ENCODE assay signal across 22 cellular contexts in the genomic region with DNA sequence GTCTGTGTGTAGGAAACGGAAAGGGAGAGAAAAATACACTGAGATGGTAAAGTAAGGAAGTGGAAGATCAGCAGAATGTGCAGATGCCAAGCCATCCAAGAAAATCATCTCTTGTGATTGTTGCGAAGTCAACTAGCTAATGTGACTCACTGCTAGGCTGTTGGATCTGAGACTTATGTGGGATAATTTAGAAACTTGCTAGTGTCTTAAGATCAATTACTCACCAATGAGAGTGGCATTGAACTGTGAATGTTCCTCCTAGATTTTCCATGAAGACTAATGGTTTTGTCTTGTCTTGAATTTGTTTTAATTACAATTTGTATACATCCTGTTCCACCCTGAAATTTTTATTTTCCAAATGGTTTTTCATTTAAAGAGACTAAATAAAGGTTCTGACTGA.
DNase-seq lines count a peak whose midpoint lies in the region; ATAC-seq, FAIRE-seq and TF ChIP-seq lines count a peak whose summit lies in the region.
"Had no signal": no experiment of that assay in that cellular context is flagged by ENCODE, and none has a peak within 500 bp of the region (broad histone marks: within the 10 kb centered on the region; RNA-seq: fewer than 3 reads in every experiment).

No MANE protein-coding gene starts in this region.

- no peaks in the 10 kb centered on the region for H4K20me1 ChIP-seq in astrocyte (ENCODE audit: insufficient read depth, low read length)
- no peaks in the 10 kb centered on the region for H4K20me1 ChIP-seq in fibroblast of lung (ENCODE audit: control insufficient read depth, extremely low read depth, insufficient read depth, low read length)

- H3K4me3 ChIP-seq in astrocyte (ENCODE audit: insufficient read depth, low read depth, low read length), result no peak overlapping the region
- H3K4me3 ChIP-seq in fibroblast of lung (replicated peaks in 1 of 4; ENCODE audit: control extremely low read depth in 1 of 4, insufficient read depth in 1 of 4, low read depth in 3 of 4, low read length in 4 of 4), result no peak overlapping the region
- H3K4me3 ChIP-seq: A549, GM12878, GM23338, Peyer's patch had no signal

- POLR2A ChIA-PET in activated CD4-positive, alpha-beta T cell treated with anti-CD3 and anti-CD28 coated beads, Interleukin-2, amount 10 ng/mL, durations not matched to agents 7 days and 5 days (lab: Charles Lee), result no interaction called here

- no peaks in the 10 kb centered on the region for H3K36me3 Mint-ChIP-seq in astrocyte (ENCODE audit: low read depth, unreplicated experiment)
- no peaks in the 10 kb centered on the region for H3K36me3 Mint-ChIP-seq in activated CD4-positive, alpha-beta T cell treated with anti-CD3 and anti-CD28 coated beads, Interleukin-2, amount 10 ng/mL, durations not matched to agents 7 days and 5 days (ENCODE audit: low read depth)
- H3K36me3 Mint-ChIP-seq: CD4-positive, CD25-positive, alpha-beta regulatory T cell had no signal

- peaks cover 5% of the 10 kb centered on the region for H3K4me1 Mint-ChIP-seq in astrocyte (ENCODE audit: low read depth, unreplicated experiment)
- H3K4me1 Mint-ChIP-seq in activated CD4-positive, alpha-beta T cell treated with anti-CD3 and anti-CD28 coated beads, Interleukin-2, amount 10 ng/mL, durations not matched to agents 7 days and 5 days, result no peaks in the 10 kb centered on the region
- H3K4me1 Mint-ChIP-seq: CD4-positive, CD25-positive, alpha-beta regulatory T cell; GM23338 had no signal

- DNase-seq in LHCN-M2 (ENCODE audit: low read depth) (peak; percentile 14), astrocyte (ENCODE audit: low read depth) (peak; percentile 14), fibroblast of lung (ENCODE audit: low read depth in 2 of 2) (peak; percentile 6 to 30), renal cortical epithelial cell (ENCODE audit: low read depth) (peak; percentile 85), caudate nucleus (lab: John Stamatoyannopoulos, UW) (no peak), GM03348 (ENCODE audit: low spot score) (no peak)
- no peak for DNase-seq in activated CD4-positive, alpha-beta T cell treated with anti-CD3 and anti-CD28 coated beads, Interleukin-2, amount 10 ng/mL, durations not matched to agents 7 days and 5 days
- DNase-seq: CD4-positive, CD25-positive, alpha-beta regulatory T cell; EL; HCEC 1CT; KG1; NCI-H1694 treated with DMSO at 0.1 percent for 48 hours; NCI-H2081 treated with DMSO at 0.1 percent for 48 hours; NCI-H446; NCI-H526; Peyer's patch had no signal

- H3K9me3 ChIP-seq in astrocyte (ENCODE audit: insufficient read depth, low read depth, low read length), result no peaks in the 10 kb centered on the region
- no peaks in the 10 kb centered on the region for H3K9me3 ChIP-seq in fibroblast of lung (ENCODE audit: control insufficient read depth, insufficient read depth, low read depth, low read length)
- H3K9me3 ChIP-seq: A549 had no signal

- H3K27me3 ChIP-seq in astrocyte (ENCODE audit: insufficient read depth, low read length) (no peaks in the 10 kb centered on the region), fibroblast of lung (ENCODE audit: control insufficient read depth, insufficient read depth, low read length) (no peaks in the 10 kb centered on the region)
- H3K27me3 ChIP-seq: Peyer's patch had no signal

- CTCF ChIA-PET in activated CD4-positive, alpha-beta T cell treated with anti-CD3 and anti-CD28 coated beads, Interleukin-2, amount 10 ng/mL, durations not matched to agents 7 days and 5 days (lab: Charles Lee), result no interaction called here

- H3K4me1 ChIP-seq in astrocyte (ENCODE audit: insufficient read depth, low read length) (no peaks in the 10 kb centered on the region), fibroblast of lung (ENCODE audit: control insufficient read depth, extremely low read depth, insufficient read depth, low read length) (no peaks in the 10 kb centered on the region)
- H3K4me1 ChIP-seq: A549, Peyer's patch had no signal

- no peak overlapping the region for H3K27ac ChIP-seq in astrocyte (ENCODE audit: low read depth, low read length)
- H3K27ac ChIP-seq in fibroblast of lung (ENCODE audit: insufficient read depth, low read length), result no peak overlapping the region
- no peak overlapping the region for H3K27ac ChIP-seq in caudate nucleus (ENCODE audit: low read depth, low read length)
- H3K27ac ChIP-seq: A549, Peyer's patch had no signal

- TF ChIP-seq CTCF in astrocyte (IDR thresholded peaks at IDR 0.05; ENCODE audit: insufficient read depth, low read depth, low read length) (no peak), fibroblast of lung (conservative IDR thresholded peaks at IDR 0.05 in 1 of 2, IDR thresholded peaks at IDR 0.05 in 1 of 2; ENCODE audit: low read depth in 1 of 2, low read length in 2 of 2) (no peak)

- H3K4me2 ChIP-seq in astrocyte (ENCODE audit: low read length) (no peak overlapping the region), fibroblast of lung (ENCODE audit: extremely low read depth, insufficient read depth, low read length) (no peak overlapping the region)
- H3K4me2 ChIP-seq: A549, GM23338 had no signal

- H3K4me3 Mint-ChIP-seq in astrocyte (ENCODE audit: unreplicated experiment), result no peak overlapping the region
- no peak overlapping the region for H3K4me3 Mint-ChIP-seq in activated CD4-positive, alpha-beta T cell treated with anti-CD3 and anti-CD28 coated beads, Interleukin-2, amount 10 ng/mL, durations not matched to agents 7 days and 5 days
- H3K4me3 Mint-ChIP-seq: CD4-positive, CD25-positive, alpha-beta regulatory T cell; GM23338 had no signal

- no peak for FAIRE-seq in astrocyte (lab: Jason Lieb, UNC)
- FAIRE-seq: A549, GM12878, HTR-8/SVneo had no signal

- H3K27ac Mint-ChIP-seq in astrocyte (ENCODE audit: unreplicated experiment), result no peak overlapping the region
- H3K27ac Mint-ChIP-seq in activated CD4-positive, alpha-beta T cell treated with anti-CD3 and anti-CD28 coated beads, Interleukin-2, amount 10 ng/mL, durations not matched to agents 7 days and 5 days, result no peak overlapping the region
- H3K27ac Mint-ChIP-seq: CD4-positive, CD25-positive, alpha-beta regulatory T cell; GM23338 had no signal

- H3K9me3 Mint-ChIP-seq in astrocyte (ENCODE audit: unreplicated experiment), result no peaks in the 10 kb centered on the region
- no peaks in the 10 kb centered on the region for H3K9me3 Mint-ChIP-seq in activated CD4-positive, alpha-beta T cell treated with anti-CD3 and anti-CD28 coated beads, Interleukin-2, amount 10 ng/mL, durations not matched to agents 7 days and 5 days

- H3K36me3 ChIP-seq in astrocyte (ENCODE audit: insufficient read depth, low read length) (no peaks in the 10 kb centered on the region), fibroblast of lung (ENCODE audit: control insufficient read depth, insufficient read depth, low read length) (no peaks in the 10 kb centered on the region)
- H3K36me3 ChIP-seq: Peyer's patch had no signal

- H2AFZ ChIP-seq in astrocyte (ENCODE audit: low read depth, low read length), result no peak overlapping the region
- H2AFZ ChIP-seq in fibroblast of lung (ENCODE audit: low read length), result no peak overlapping the region
- H2AFZ ChIP-seq: GM23338 had no signal

- ATAC-seq in HG02610 (IDR thresholded peaks at IDR 0.05; ENCODE audit: unreplicated experiment), result no peak
- ATAC-seq: A549, GM12878, GM23338, Right ventricle myocardium inferior had no signal

- H3K79me2 ChIP-seq in astrocyte (ENCODE audit: insufficient read depth, low read length) (no peaks in the 10 kb centered on the region), fibroblast of lung (ENCODE audit: control insufficient read depth, insufficient read depth, low read length) (no peaks in the 10 kb centered on the region)

- no peaks in the 10 kb centered on the region for H3K27me3 Mint-ChIP-seq in astrocyte (ENCODE audit: low read depth, unreplicated experiment)
- H3K27me3 Mint-ChIP-seq in activated CD4-positive, alpha-beta T cell treated with anti-CD3 and anti-CD28 coated beads, Interleukin-2, amount 10 ng/mL, durations not matched to agents 7 days and 5 days, result no peaks in the 10 kb centered on the region
- H3K27me3 Mint-ChIP-seq: CD4-positive, CD25-positive, alpha-beta regulatory T cell had no signal

- H3K9ac ChIP-seq in astrocyte (ENCODE audit: low read length) (no peak overlapping the region), fibroblast of lung (ENCODE audit: insufficient read depth, low read length) (no peak overlapping the region)

Comparison
In these comparisons a context has a peak if more than half of its experiments do, and no peak if none do; other contexts are left out.
1. DNase-seq: peak in LHCN-M2 (single experiment), astrocyte (single experiment), fibroblast of lung (2 of 2) and renal cortical epithelial cell (single experiment); none in caudate nucleus (0 of 61), GM03348 (single experiment) and activated CD4-positive, alpha-beta T cell treated with anti-CD3 and anti-CD28 coated beads, Interleukin-2, amount 10 ng/mL, durations not matched to agents 7 days and 5 days (single experiment).